37 cellular contexts compared by ENCODE assay signal in genomic region chr2:939936-940620, GRCh38. TPM values are rescaled to one million over a fixed set of nuclear protein-coding genes. Genes with fewer than 3 reads are reported as not detected.
DNase-seq lines count a peak whose midpoint lies in the region; ATAC-seq, FAIRE-seq and TF ChIP-seq lines count a peak whose summit lies in the region.
"Had no signal": no experiment of that assay in that cellular context is flagged by ENCODE, and none has a peak within 500 bp of the region (broad histone marks: within the 10 kb centered on the region; RNA-seq: fewer than 3 reads in every experiment).

No MANE protein-coding gene starts in this region.

- no peak overlapping the region for H3K27ac ChIP-seq in kidney (ENCODE audit: low read depth in 2 of 2, low read length in 2 of 2)
- H3K27ac ChIP-seq: 22Rv1; BLaER1 treated with 17β-estradiol and CSF1 and Interleukin-3, amounts not matched to agents 10 nM and 100 nM; colonic mucosa; epithelial cell of prostate; gastroesophageal sphincter; neural progenitor cell; PC-9; testis had no signal

- DNase-seq in stimulated activated naive CD8-positive, alpha-beta T cell treated with anti-CD3 and anti-CD28 coated beads, Interleukin-15, Interleukin-2, amounts not matched to agents 100 U/mL and 50 U/mL, for 24 hours = no peak
- no peak for DNase-seq in stimulated activated naive CD8-positive, alpha-beta T cell treated with anti-CD3 and anti-CD28 coated beads, Interleukin-15, amount 100 ng/mL, for 72 hours
- DNase-seq in cardiac fibroblast (ENCODE audit: low read depth in 2 of 2) = peak; percentile 57 to 63
- peak; percentile 25 for DNase-seq in kidney epithelial cell (ENCODE audit: low read depth)
- DNase-seq in activated CD8-positive, alpha-beta memory T cell treated with anti-CD3 and anti-CD28 coated beads, Interleukin-2, amount 50 U/mL, for 48 hours = no peak
- no peak for DNase-seq in kidney
- no peak for DNase-seq in frontal cortex (ENCODE audit: low spot score in 2 of 2)
- DNase-seq: activated CD4-positive, alpha-beta T cell treated with anti-CD3 and anti-CD28 coated beads for 36 hours; activated effector memory CD4-positive, alpha-beta T cell treated with anti-CD3 and anti-CD28 coated beads, Interleukin-2, amount 50 U/mL, for 16 hours; activated naive CD8-positive, alpha-beta T cell treated with anti-CD3 and anti-CD28 coated beads, Interleukin-2, amount 50 U/mL, for 24 hours; Caco-2; colonic mucosa; DMS79; effector CD8-positive, alpha-beta T cell; hippocampal formation; mesenchymal stem cell; NCI-H1048; NCI-H187; NCI-H524 treated with DMSO at 0.1 percent for 48 hours; PC-9; right cardiac atrium; stimulated activated naive B cell treated with anti-CD40 and anti-IgM and Interleukin-4, amounts not matched to agents 10 μg/mL and 1 μg/mL and 100 μg/mL, for 72 hours; testis had no signal

- no peak overlapping the region for H3K27ac Mint-ChIP-seq in stimulated activated naive CD8-positive, alpha-beta T cell treated with anti-CD3 and anti-CD28 coated beads, Interleukin-15, amount 100 ng/mL, for 72 hours
- H3K27ac Mint-ChIP-seq in activated T-helper 17 cell treated with anti-CD3 and anti-CD28 coated beads, Interleukin-2, amount 50 U/mL, for 72 hours = no peak overlapping the region
- H3K27ac Mint-ChIP-seq: activated CD4-positive, alpha-beta T cell treated with anti-CD3 and anti-CD28 coated beads for 36 hours; activated naive CD8-positive, alpha-beta T cell treated with anti-CD3 and anti-CD28 coated beads, Interleukin-2, amount 50 U/mL, for 24 hours; brain; neural progenitor cell; stimulated activated naive B cell treated with anti-CD40 and anti-IgM and Interleukin-4, amounts not matched to agents 10 μg/mL and 1 μg/mL and 100 μg/mL, for 72 hours; T-helper 2 cell treated with Interferon-gamma antibody and Interleukin-4, amounts not matched to agents 5 μg/mL and 100 μg/mL, for 36 hours had no signal

- no peaks in the 10 kb centered on the region for H3K36me3 Mint-ChIP-seq in activated T-helper 17 cell treated with anti-CD3 and anti-CD28 coated beads, Interleukin-2, amount 50 U/mL, for 72 hours (ENCODE audit: low read depth)
- H3K36me3 Mint-ChIP-seq: brain; neural progenitor cell; stimulated activated naive B cell treated with anti-CD40 and anti-IgM and Interleukin-4, amounts not matched to agents 10 μg/mL and 1 μg/mL and 100 μg/mL, for 72 hours had no signal

- H3K9ac ChIP-seq in kidney (ENCODE audit: low read length in 2 of 2) = no peak overlapping the region
- H3K9ac ChIP-seq: BLaER1 treated with 17β-estradiol and CSF1 and Interleukin-3, amounts not matched to agents 10 nM and 100 nM; neural progenitor cell had no signal

- H3K27me3 Mint-ChIP-seq in stimulated activated naive CD8-positive, alpha-beta T cell treated with anti-CD3 and anti-CD28 coated beads, Interleukin-15, amount 100 ng/mL, for 72 hours = no peaks in the 10 kb centered on the region
- no peaks in the 10 kb centered on the region for H3K27me3 Mint-ChIP-seq in activated T-helper 17 cell treated with anti-CD3 and anti-CD28 coated beads, Interleukin-2, amount 50 U/mL, for 72 hours
- H3K27me3 Mint-ChIP-seq: activated naive CD8-positive, alpha-beta T cell treated with anti-CD3 and anti-CD28 coated beads, Interleukin-2, amount 50 U/mL, for 24 hours had no signal

- no peak overlapping the region for H3K4me3 ChIP-seq in cardiac fibroblast (replicated peaks in 1 of 2; ENCODE audit: low read depth in 2 of 2, low read length in 2 of 2)
- H3K4me3 ChIP-seq in kidney epithelial cell (ENCODE audit: low read depth, low read length) = no peak overlapping the region
- no peak overlapping the region for H3K4me3 ChIP-seq in kidney (ENCODE audit: low read length in 2 of 2)
- H3K4me3 ChIP-seq: BLaER1 treated with 17β-estradiol and CSF1 and Interleukin-3, amounts not matched to agents 10 nM and 100 nM; colonic mucosa; gastroesophageal sphincter; GM12878; neural progenitor cell; PC-9; testis had no signal

- no peak overlapping the region for H3K4me3 Mint-ChIP-seq in stimulated activated naive CD8-positive, alpha-beta T cell treated with anti-CD3 and anti-CD28 coated beads, Interleukin-15, amount 100 ng/mL, for 72 hours
- H3K4me3 Mint-ChIP-seq in activated T-helper 17 cell treated with anti-CD3 and anti-CD28 coated beads, Interleukin-2, amount 50 U/mL, for 72 hours = no peak overlapping the region
- H3K4me3 Mint-ChIP-seq: activated CD4-positive, alpha-beta T cell treated with anti-CD3 and anti-CD28 coated beads for 36 hours; activated naive CD8-positive, alpha-beta T cell treated with anti-CD3 and anti-CD28 coated beads, Interleukin-2, amount 50 U/mL, for 24 hours; brain; IgD-negative memory B cell; neural progenitor cell; stimulated activated naive B cell treated with anti-CD40 and anti-IgM and Interleukin-4, amounts not matched to agents 10 μg/mL and 1 μg/mL and 100 μg/mL, for 72 hours; T-helper 2 cell treated with Interferon-gamma antibody and Interleukin-4, amounts not matched to agents 5 μg/mL and 100 μg/mL, for 36 hours had no signal

- intact Hi-C loops in kidney (cut with DNase I) = no loop called here

- FAIRE-seq in kidney (lab: Jason Lieb, UNC) (no peak), frontal cortex (lab: Jason Lieb, UNC) (no peak)
- FAIRE-seq: GM12878, H1, urothelium cell line had no signal

- ATAC-seq in stimulated activated naive CD8-positive, alpha-beta T cell treated with anti-CD3 and anti-CD28 coated beads, Interleukin-15, Interleukin-2, amounts not matched to agents 100 U/mL and 50 U/mL, for 24 hours = peak; percentile 32
- ATAC-seq in stimulated activated naive CD8-positive, alpha-beta T cell treated with anti-CD3 and anti-CD28 coated beads, Interleukin-15, amount 100 ng/mL, for 72 hours = no peak
- ATAC-seq in activated T-helper 17 cell treated with anti-CD3 and anti-CD28 coated beads, Interleukin-2, amount 50 U/mL, for 72 hours (replicated peaks) = no peak
- ATAC-seq: activated CD4-positive, alpha-beta T cell treated with anti-CD3 and anti-CD28 coated beads for 36 hours; activated naive CD8-positive, alpha-beta T cell treated with anti-CD3 and anti-CD28 coated beads, Interleukin-2, amount 50 U/mL, for 24 hours; gastroesophageal sphincter; GM12878; left lobe of liver; right cardiac atrium; Right ventricle myocardium inferior; stimulated activated naive B cell treated with anti-CD40 and anti-IgM and Interleukin-4, amounts not matched to agents 10 μg/mL and 1 μg/mL and 100 μg/mL, for 72 hours had no signal

- H3K4me1 ChIP-seq in kidney (ENCODE audit: control insufficient read depth in 1 of 2, insufficient read depth in 1 of 2, low read depth in 1 of 2, low read length in 2 of 2) = no peaks in the 10 kb centered on the region
- H3K4me1 ChIP-seq: Caco-2, colonic mucosa, gastroesophageal sphincter, neural progenitor cell, testis had no signal

- peaks cover 8 to 13% of the 10 kb centered on the region in 2 donors for H3K9me3 Mint-ChIP-seq in stimulated activated naive CD8-positive, alpha-beta T cell treated with anti-CD3 and anti-CD28 coated beads, Interleukin-15, amount 100 ng/mL, for 72 hours
- no peaks in the 10 kb centered on the region for H3K9me3 Mint-ChIP-seq in activated T-helper 17 cell treated with anti-CD3 and anti-CD28 coated beads, Interleukin-2, amount 50 U/mL, for 72 hours

- peaks cover 0 to 14% of the 10 kb centered on the region in 2 donors for H3K9me3 ChIP-seq in kidney (ENCODE audit: control insufficient read depth in 1 of 2, low read length in 2 of 2)
- H3K9me3 ChIP-seq: Caco-2, colonic mucosa, testis had no signal

- no peaks in the 10 kb centered on the region for H3K27me3 ChIP-seq in kidney epithelial cell (ENCODE audit: control insufficient read depth, insufficient read depth, low read length)
- H3K27me3 ChIP-seq: BLaER1 treated with 17β-estradiol and CSF1 and Interleukin-3, amounts not matched to agents 10 nM and 100 nM; colonic mucosa; neural progenitor cell; testis had no signal

- TF ChIP-seq CTCF in cardiac fibroblast (IDR thresholded peaks at IDR 0.05; ENCODE audit: low read depth, low read length) (no peak), kidney epithelial cell (IDR thresholded peaks at IDR 0.05; ENCODE audit: insufficient read depth, low read length, poor library complexity, severe bottlenecking) (no peak), kidney (IDR thresholded peaks at IDR 0.05; ENCODE audit: borderline replicate concordance, extremely low read depth, insufficient read depth) (no peak)

- peaks cover 6% of the 10 kb centered on the region for H3K4me1 Mint-ChIP-seq in stimulated activated naive CD8-positive, alpha-beta T cell treated with anti-CD3 and anti-CD28 coated beads, Interleukin-15, amount 100 ng/mL, for 72 hours
- no peaks in the 10 kb centered on the region for H3K4me1 Mint-ChIP-seq in activated T-helper 17 cell treated with anti-CD3 and anti-CD28 coated beads, Interleukin-2, amount 50 U/mL, for 72 hours
- H3K4me1 Mint-ChIP-seq: activated CD4-positive, alpha-beta T cell treated with anti-CD3 and anti-CD28 coated beads for 36 hours; neural progenitor cell; stimulated activated naive B cell treated with anti-CD40 and anti-IgM and Interleukin-4, amounts not matched to agents 10 μg/mL and 1 μg/mL and 100 μg/mL, for 72 hours had no signal

- H3K36me3 ChIP-seq in kidney epithelial cell (ENCODE audit: control insufficient read depth, insufficient read depth, low read length) (no peaks in the 10 kb centered on the region), kidney (ENCODE audit: control insufficient read depth in 1 of 2, insufficient read depth in 2 of 2, low read length in 2 of 2) (no peaks in the 10 kb centered on the region)
- H3K36me3 ChIP-seq: BLaER1 treated with 17β-estradiol and CSF1 and Interleukin-3, amounts not matched to agents 10 nM and 100 nM; colonic mucosa; gastroesophageal sphincter; neural progenitor cell had no signal

RNA-seq across cellular contexts. Expression of gene SNTG2, which starts 10.6 kb away (rescaled TPM):
- total RNA-seq in kidney epithelial cell (0.38 and 0.68 TPM in 2 replicates), kidney (2.2 TPM), frontal cortex (4.5 TPM)
- not detected for polyA plus RNA-seq in kidney (ENCODE audit: insufficient read depth, low read depth, low replicate concordance)
- total RNA-seq in activated T-helper 17 cell treated with anti-CD3 and anti-CD28 coated beads, Interleukin-2, amount 50 U/mL, for 72 hours = under 1 TPM; 0.17 to 0.50 TPM
- total RNA-seq: Caco-2, GM12878, left lobe of liver, PC-9 had no signal
- polyA plus RNA-seq: GM12878, IgD-negative memory B cell had no signal

Comparison
In these comparisons a context has a peak if more than half of its experiments do, and no peak if none do; other contexts are left out.
1. DNase-seq: peak in cardiac fibroblast (2 of 2) and kidney epithelial cell (single experiment); none in stimulated activated naive CD8-positive, alpha-beta T cell treated with anti-CD3 and anti-CD28 coated beads, Interleukin-15, Interleukin-2, amounts not matched to agents 100 U/mL and 50 U/mL, for 24 hours (single experiment), stimulated activated naive CD8-positive, alpha-beta T cell treated with anti-CD3 and anti-CD28 coated beads, Interleukin-15, amount 100 ng/mL, for 72 hours (0 of 2), activated CD8-positive, alpha-beta memory T cell treated with anti-CD3 and anti-CD28 coated beads, Interleukin-2, amount 50 U/mL, for 48 hours (single experiment), kidney (single experiment) and frontal cortex (0 of 2).